2 cellular contexts compared by ENCODE assay signal in the genomic region with DNA sequence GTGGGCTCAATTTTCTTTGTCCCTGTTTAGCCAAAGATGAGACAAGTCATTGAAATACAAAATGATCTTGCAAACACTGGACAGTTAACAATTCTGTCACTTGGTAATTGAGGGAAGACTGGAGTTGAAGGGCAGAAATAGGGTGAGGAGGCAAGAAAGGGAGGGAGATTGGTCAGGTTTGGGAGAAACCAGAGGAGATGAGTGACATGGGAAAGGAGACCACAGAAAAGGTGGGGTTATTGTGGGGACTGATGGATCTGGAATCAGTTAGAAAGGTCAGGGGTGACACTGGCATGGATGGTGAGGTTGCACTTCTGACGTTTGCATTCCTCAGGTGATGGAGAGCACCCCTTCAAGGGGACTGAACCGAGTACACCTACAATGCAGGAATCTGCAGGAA.
TF ChIP-seq lines count a peak whose summit lies in the region.

No MANE protein-coding gene starts in this region.

TF ChIP-seq in A549, 52 proteins besides CTCF, POLR2A, EP300 and RAD21:
- TF ChIP-seq HOXB5 (CRISPR knock-in tag; IDR thresholded peaks at IDR 0.05) = no peak
- TF ChIP-seq, protein P1, sequence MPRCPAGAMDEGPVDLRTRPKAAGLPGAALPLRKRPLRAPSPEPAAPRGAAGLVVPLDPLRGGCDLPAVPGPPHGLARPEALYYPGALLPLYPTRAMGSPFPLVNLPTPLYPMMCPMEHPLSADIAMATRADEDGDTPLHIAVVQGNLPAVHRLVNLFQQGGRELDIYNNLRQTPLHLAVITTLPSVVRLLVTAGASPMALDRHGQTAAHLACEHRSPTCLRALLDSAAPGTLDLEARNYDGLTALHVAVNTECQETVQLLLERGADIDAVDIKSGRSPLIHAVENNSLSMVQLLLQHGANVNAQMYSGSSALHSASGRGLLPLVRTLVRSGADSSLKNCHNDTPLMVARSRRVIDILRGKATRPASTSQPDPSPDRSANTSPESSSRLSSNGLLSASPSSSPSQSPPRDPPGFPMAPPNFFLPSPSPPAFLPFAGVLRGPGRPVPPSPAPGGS (IDR thresholded peaks at IDR 0.05) = no peak

TF ChIP-seq in IMR-90, 13 proteins besides CTCF, POLR2A, EP300 and RAD21:
- TF ChIP-seq CEBPB (IDR thresholded peaks at IDR 0.05; ENCODE audit: low read depth, low read length) (no peak), NFE2L2 (IDR thresholded peaks at IDR 0.05; ENCODE audit: low read depth, low read length) (no peak), RCOR1 (IDR thresholded peaks at IDR 0.05; ENCODE audit: insufficient replicate concordance, low read length) (no peak), MXI1 (IDR thresholded peaks at IDR 0.05; ENCODE audit: borderline replicate concordance, low read depth, low read length) (no peak)
- TF ChIP-seq, protein P2, sequence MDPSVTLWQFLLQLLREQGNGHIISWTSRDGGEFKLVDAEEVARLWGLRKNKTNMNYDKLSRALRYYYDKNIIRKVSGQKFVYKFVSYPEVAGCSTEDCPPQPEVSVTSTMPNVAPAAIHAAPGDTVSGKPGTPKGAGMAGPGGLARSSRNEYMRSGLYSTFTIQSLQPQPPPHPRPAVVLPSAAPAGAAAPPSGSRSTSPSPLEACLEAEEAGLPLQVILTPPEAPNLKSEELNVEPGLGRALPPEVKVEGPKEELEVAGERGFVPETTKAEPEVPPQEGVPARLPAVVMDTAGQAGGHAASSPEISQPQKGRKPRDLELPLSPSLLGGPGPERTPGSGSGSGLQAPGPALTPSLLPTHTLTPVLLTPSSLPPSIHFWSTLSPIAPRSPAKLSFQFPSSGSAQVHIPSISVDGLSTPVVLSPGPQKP (IDR thresholded peaks at IDR 0.05; ENCODE audit: borderline replicate concordance, low read depth, low read length) = no peak
